9 cellular contexts compared by ENCODE assay signal in the genomic region with DNA sequence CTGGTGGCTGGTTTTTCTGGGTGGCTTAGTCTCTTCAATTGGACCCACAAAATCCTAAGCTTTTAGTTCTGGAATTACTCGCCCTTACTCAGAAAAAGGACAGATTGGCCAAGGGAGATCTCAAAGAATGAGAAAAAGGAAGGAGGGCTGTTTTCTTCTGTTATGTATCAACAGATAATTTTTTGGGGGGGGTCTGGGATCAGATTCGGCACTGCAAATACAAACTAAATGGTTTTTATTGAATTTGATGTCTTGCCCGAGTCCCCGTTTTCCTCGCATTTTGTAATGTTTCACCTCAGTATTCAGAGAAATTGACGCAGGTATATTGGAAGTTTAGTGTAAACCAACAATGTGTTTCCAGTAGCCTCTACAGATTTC. TPM values are rescaled to one million over a fixed set of nuclear protein-coding genes. Genes with fewer than 3 reads are reported as not detected.
DNase-seq lines count a peak whose midpoint lies in the region; ATAC-seq and TF ChIP-seq lines count a peak whose summit lies in the region.
"Had no signal": no experiment of that assay in that cellular context is flagged by ENCODE, and none has a peak within 500 bp of the region (broad histone marks: within the 10 kb centered on the region; RNA-seq: fewer than 3 reads in every experiment).

No MANE protein-coding gene starts in this region.

- H3K36me3 Mint-ChIP-seq in activated naive CD4-positive, alpha-beta T cell treated with anti-CD3 and anti-CD28 coated beads, Interleukin-2, amount 10 ng/mL, durations not matched to agents 7 days and 5 days: peaks cover 24% of the 10 kb centered on the region

- H3K36me3 ChIP-seq in lower lobe of right lung (peaks cover 26% of the 10 kb centered on the region), upper lobe of left lung (peaks cover 0 to 19% (median 10%) of the 10 kb centered on the region in 4 donors)

- 9 to 19% methylated on average over 6 of the region's 6 CpGs for WGBS in upper lobe of left lung, 2 donors

- H3K9me3 ChIP-seq in lower lobe of right lung: no peaks in the 10 kb centered on the region
- H3K9me3 ChIP-seq in upper lobe of left lung: no peaks in the 10 kb centered on the region

- H3K4me3 ChIP-seq in astrocyte of the spinal cord (ENCODE audit: low read depth, low read length) (peak overlapping the region; percentile 87), lower lobe of right lung (peak overlapping the region; percentile 99), upper lobe of left lung (peak overlapping the region; percentile 81 to 93 (median 86))

- DNase-seq in activated naive CD4-positive, alpha-beta T cell treated with anti-CD3 and anti-CD28 coated beads, Interleukin-2, amount 10 ng/mL, durations not matched to agents 7 days and 5 days: no peak
- DNase-seq in activated naive CD4-positive, alpha-beta T cell treated with anti-CD3 and anti-CD28 coated beads, Interleukin-2, amount 50 U/mL, for 16 hours: no peak
- DNase-seq in astrocyte of the spinal cord (ENCODE audit: low read depth, low spot score): no peak
- DNase-seq in lower lobe of right lung: no peak
- no peak for DNase-seq in upper lobe of left lung
- no peak for DNase-seq in NCI-H1105 (lab: John Stamatoyannopoulos, UW)
- no peak for DNase-seq in NCI-H1092 treated with DMSO at 0.1 percent for 48 hours (lab: John Stamatoyannopoulos, UW)
- DNase-seq: NCI-H2081 treated with DMSO at 0.1 percent for 48 hours had no signal

- in situ Hi-C loops in astrocyte of the spinal cord (cut with HindIII; ENCODE audit: low sequenced_read_pairs): no loop called here

- H3K4me3 Mint-ChIP-seq in activated naive CD4-positive, alpha-beta T cell treated with anti-CD3 and anti-CD28 coated beads, Interleukin-2, amount 10 ng/mL, durations not matched to agents 7 days and 5 days: peak overlapping the region; percentile 87

- H3K27me3 ChIP-seq in lower lobe of right lung (ENCODE audit: low read depth): no peaks in the 10 kb centered on the region
- H3K27me3 ChIP-seq in upper lobe of left lung: no peaks in the 10 kb centered on the region

- H3K27me3 Mint-ChIP-seq in activated naive CD4-positive, alpha-beta T cell treated with anti-CD3 and anti-CD28 coated beads, Interleukin-2, amount 10 ng/mL, durations not matched to agents 7 days and 5 days: peaks cover 7% of the 10 kb centered on the region

- no peaks in the 10 kb centered on the region for H3K9me3 Mint-ChIP-seq in activated naive CD4-positive, alpha-beta T cell treated with anti-CD3 and anti-CD28 coated beads, Interleukin-2, amount 10 ng/mL, durations not matched to agents 7 days and 5 days

- H3K4me1 Mint-ChIP-seq in activated naive CD4-positive, alpha-beta T cell treated with anti-CD3 and anti-CD28 coated beads, Interleukin-2, amount 10 ng/mL, durations not matched to agents 7 days and 5 days: peaks cover 34% of the 10 kb centered on the region

- no peak for ATAC-seq in lower lobe of right lung
- no peak for ATAC-seq in upper lobe of left lung (ENCODE audit: low FRiP score in 2 of 2)
- no peak for ATAC-seq in GM21515 (IDR thresholded peaks at IDR 0.05; ENCODE audit: unreplicated experiment)

- intact Hi-C loops in lower lobe of right lung (cut with DNase I): no loop called here

- no peak for TF ChIP-seq EP300 in upper lobe of left lung (IDR thresholded peaks at IDR 0.05)

- TF ChIP-seq CTCF in astrocyte of the spinal cord (IDR thresholded peaks at IDR 0.05; ENCODE audit: low read depth, low read length) (no peak), lower lobe of right lung (IDR thresholded peaks at IDR 0.05) (no peak), upper lobe of left lung (IDR thresholded peaks at IDR 0.05) (no peak)

- H3K4me1 ChIP-seq in lower lobe of right lung (peaks cover 33% of the 10 kb centered on the region), upper lobe of left lung (peaks cover 9 to 39% (median 18%) of the 10 kb centered on the region in 4 donors)

- no peak for TF ChIP-seq POLR2A in upper lobe of left lung (IDR thresholded peaks at IDR 0.05)

- CTCF ChIA-PET in activated naive CD4-positive, alpha-beta T cell treated with anti-CD3 and anti-CD28 coated beads, Interleukin-2, amount 10 ng/mL, durations not matched to agents 7 days and 5 days (lab: Charles Lee): no interaction called here

- H3K27ac Mint-ChIP-seq in activated naive CD4-positive, alpha-beta T cell treated with anti-CD3 and anti-CD28 coated beads, Interleukin-2, amount 10 ng/mL, durations not matched to agents 7 days and 5 days: peak overlapping the region; percentile 96

- H3K27ac ChIP-seq in lower lobe of right lung (peak overlapping the region; percentile 95), upper lobe of left lung (peak overlapping the region; percentile 85 to 95 (median 91))

RNA-seq across cellular contexts. Expression of a gene that starts 0.8 kb away (rescaled TPM):
- total RNA-seq in lower lobe of right lung (59.4 TPM), upper lobe of left lung (10 to 100 TPM; 13.1 to 46.5 (median 18.9) TPM)

RNA-seq across cellular contexts. Expression of a gene that starts 13.8 kb away (rescaled TPM):
- total RNA-seq in lower lobe of right lung (24.4 TPM), upper lobe of left lung (10 to 100 TPM in 3 of 6 donors, 1 to 10 TPM in 3; 6.3 to 22.4 (median 10.6) TPM)
